ENCODE assay signal across 27 cellular contexts in genomic region chr10:130167707-130168106, GRCh38. TPM values are rescaled to one million over a fixed set of nuclear protein-coding genes. Genes with fewer than 3 reads are reported as not detected.
"Had no signal": no experiment of that assay in that cellular context is flagged by ENCODE, and none has a peak within 500 bp of the region (broad histone marks: within the 10 kb centered on the region; RNA-seq: fewer than 3 reads in every experiment).

No MANE protein-coding gene starts in this region.

- DNase-seq: naive thymus-derived CD8-positive, alpha-beta T cell; occipital lobe; ovary; posterior cingulate gyrus; psoas muscle; right cardiac atrium; right lobe of liver; sigmoid colon; stimulated activated CD4-positive, alpha-beta T cell treated with anti-CD3 and anti-CD28 coated beads, Interleukin-15, amount 100 ng/mL, for 24 hours; stimulated activated CD4-positive, alpha-beta T cell treated with anti-CD3 and anti-CD28 coated beads, Interleukin-2, amount 100 ng/mL, for 24 hours; stimulated activated CD4-positive, alpha-beta T cell treated with anti-CD3 and anti-CD28 coated beads, Interleukin-2, amount 100 ng/mL, for 48 hours; stimulated activated CD4-positive, alpha-beta T cell treated with anti-CD3 and anti-CD28 coated beads, Interleukin-4, amount 100 ng/mL, for 24 hours; stimulated activated naive B cell treated with anti-CD40 and anti-IgM and Interleukin-4, amounts not matched to agents 10 μg/mL and 1 μg/mL and 100 μg/mL, for 72 hours; stimulated activated naive CD4-positive, alpha-beta T cell treated with Interleukin-2 at 50 U/mL for 16 hours; stomach; thyroid gland; trophoblast cell; upper lobe of left lung had no signal

- ATAC-seq: naive thymus-derived CD8-positive, alpha-beta T cell; psoas muscle; right cardiac atrium; right lobe of liver; stimulated activated effector memory CD8-positive, alpha-beta T cell treated with anti-CD3 and anti-CD28 coated beads, Interleukin-12 subunit alpha, Interleukin-12 subunit beta, amount 100 ng/mL, for 72 hours; stimulated activated naive B cell treated with anti-CD40 and anti-IgM and Interleukin-4, amounts not matched to agents 10 μg/mL and 1 μg/mL and 100 μg/mL, for 72 hours had no signal

- H3K36me3 ChIP-seq: ovary had no signal

- H3K27ac ChIP-seq: neural progenitor cell, ovary, parathyroid adenoma, psoas muscle, right lobe of liver, sigmoid colon, stomach, thoracic aorta, thyroid gland, tibial nerve, upper lobe of left lung, vagina had no signal

- H3K27me3 Mint-ChIP-seq: naive thymus-derived CD8-positive, alpha-beta T cell; progenitor cell of endocrine pancreas; stimulated activated naive B cell treated with anti-CD40 and anti-IgM and Interleukin-4, amounts not matched to agents 10 μg/mL and 1 μg/mL and 100 μg/mL, for 72 hours; stimulated activated naive CD8-positive, alpha-beta T cell treated with anti-CD3 and anti-CD28 coated beads, Interleukin-15, Interleukin-2, amounts not matched to agents 100 ng/mL and 50 ng/mL, for 24 hours had no signal

- H3K27ac Mint-ChIP-seq: neural progenitor cell; progenitor cell of endocrine pancreas; stimulated activated effector memory CD8-positive, alpha-beta T cell treated with anti-CD3 and anti-CD28 coated beads, Interleukin-12 subunit alpha, Interleukin-12 subunit beta, amount 100 ng/mL, for 72 hours; stimulated activated naive B cell treated with anti-CD40 and anti-IgM and Interleukin-4, amounts not matched to agents 10 μg/mL and 1 μg/mL and 100 μg/mL, for 72 hours; stimulated activated naive CD8-positive, alpha-beta T cell treated with anti-CD3 and anti-CD28 coated beads, Interleukin-15, Interleukin-2, amounts not matched to agents 100 ng/mL and 50 ng/mL, for 24 hours had no signal

- H3K4me3 Mint-ChIP-seq: neural progenitor cell; stimulated activated effector memory CD8-positive, alpha-beta T cell treated with anti-CD3 and anti-CD28 coated beads, Interleukin-12 subunit alpha, Interleukin-12 subunit beta, amount 100 ng/mL, for 72 hours; stimulated activated naive B cell treated with anti-CD40 and anti-IgM and Interleukin-4, amounts not matched to agents 10 μg/mL and 1 μg/mL and 100 μg/mL, for 72 hours; stimulated activated naive CD8-positive, alpha-beta T cell treated with anti-CD3 and anti-CD28 coated beads, Interleukin-15, Interleukin-2, amounts not matched to agents 100 ng/mL and 50 ng/mL, for 24 hours had no signal

- H3K27me3 ChIP-seq: neural progenitor cell, ovary, right lobe of liver, sigmoid colon, stomach, thyroid gland, tibial nerve, upper lobe of left lung, vagina had no signal

- H3K4me3 ChIP-seq: neural progenitor cell, ovary, psoas muscle, right lobe of liver, sigmoid colon, stomach, thoracic aorta, thyroid gland, tibial nerve, upper lobe of left lung, vagina had no signal

- H3K9me3 ChIP-seq: ovary, psoas muscle, right lobe of liver, sigmoid colon, stomach, thoracic aorta, thyroid gland, tibial nerve, upper lobe of left lung, vagina had no signal

- H3K4me1 ChIP-seq: neural progenitor cell, parathyroid adenoma, psoas muscle, right lobe of liver, sigmoid colon, thyroid gland, tibial nerve, upper lobe of left lung, vagina had no signal

- H3K9me3 Mint-ChIP-seq: naive thymus-derived CD8-positive, alpha-beta T cell; neural progenitor cell; stimulated activated effector memory CD8-positive, alpha-beta T cell treated with anti-CD3 and anti-CD28 coated beads, Interleukin-12 subunit alpha, Interleukin-12 subunit beta, amount 100 ng/mL, for 72 hours; stimulated activated naive B cell treated with anti-CD40 and anti-IgM and Interleukin-4, amounts not matched to agents 10 μg/mL and 1 μg/mL and 100 μg/mL, for 72 hours; stimulated activated naive CD8-positive, alpha-beta T cell treated with anti-CD3 and anti-CD28 coated beads, Interleukin-15, Interleukin-2, amounts not matched to agents 100 ng/mL and 50 ng/mL, for 24 hours had no signal

RNA-seq across cellular contexts. Expression of gene C10orf143, which starts 57.1 kb away (rescaled TPM):
- total RNA-seq: skeletal muscle tissue, thoracic aorta had no signal
